ENCODE assay signal across 22 cellular contexts in genomic region chr7:18354108-18354507, GRCh38.
"Had no signal": no experiment of that assay in that cellular context is flagged by ENCODE, and none has a peak within 500 bp of the region (broad histone marks: within the 10 kb centered on the region; RNA-seq: fewer than 3 reads in every experiment).

No MANE protein-coding gene starts in this region.

- H3K4me3 Mint-ChIP-seq: activated CD4-positive, alpha-beta memory T cell treated with anti-CD3 and anti-CD28 coated beads for 36 hours; activated CD4-positive, alpha-beta T cell treated with anti-CD3 and anti-CD28 coated beads, Interleukin-2, amount 10 ng/mL, durations not matched to agents 24 days and 14 days; activated naive CD4-positive, alpha-beta T cell treated with anti-CD3 and anti-CD28 coated beads for 36 hours; activated naive CD8-positive, alpha-beta T cell treated with anti-CD3 and anti-CD28 coated beads for 36 hours; activated T-helper 1 cell treated with anti-CD3 and anti-CD28 coated beads, Interleukin-12 subunit alpha, Interleukin-12 subunit beta, Interleukin-2, Interleukin-4 antibody, amounts not matched to agents 30 ng/mL and 10 ng/mL and 1 ng/mL, durations not matched to agents 14 hours and 24 hours and 36 hours; nephron had no signal

- ATAC-seq: body of pancreas, left cardiac atrium, left ventricle myocardium superior, right cardiac atrium had no signal

- H3K9me3 Mint-ChIP-seq: activated CD4-positive, alpha-beta memory T cell treated with anti-CD3 and anti-CD28 coated beads for 36 hours; activated CD4-positive, alpha-beta T cell treated with anti-CD3 and anti-CD28 coated beads, Interleukin-2, amount 10 ng/mL, durations not matched to agents 24 days and 14 days; activated naive CD4-positive, alpha-beta T cell treated with anti-CD3 and anti-CD28 coated beads for 36 hours; activated naive CD8-positive, alpha-beta T cell treated with anti-CD3 and anti-CD28 coated beads for 36 hours; activated T-helper 1 cell treated with anti-CD3 and anti-CD28 coated beads, Interleukin-12 subunit alpha, Interleukin-12 subunit beta, Interleukin-2, Interleukin-4 antibody, amounts not matched to agents 30 ng/mL and 10 ng/mL and 1 ng/mL, durations not matched to agents 14 hours and 24 hours and 36 hours; nephron had no signal

- H3K9me3 ChIP-seq: adrenal gland, body of pancreas, tibial nerve had no signal

- H3K27me3 ChIP-seq: body of pancreas, tibial nerve had no signal

- H3K27ac ChIP-seq: adrenal gland, body of pancreas, tibial nerve had no signal

- H3K27ac Mint-ChIP-seq: activated CD4-positive, alpha-beta memory T cell treated with anti-CD3 and anti-CD28 coated beads for 36 hours; activated CD4-positive, alpha-beta T cell treated with anti-CD3 and anti-CD28 coated beads, Interleukin-2, amount 10 ng/mL, durations not matched to agents 24 days and 14 days; activated naive CD4-positive, alpha-beta T cell treated with anti-CD3 and anti-CD28 coated beads for 36 hours; activated naive CD8-positive, alpha-beta T cell treated with anti-CD3 and anti-CD28 coated beads for 36 hours; activated T-helper 1 cell treated with anti-CD3 and anti-CD28 coated beads, Interleukin-12 subunit alpha, Interleukin-12 subunit beta, Interleukin-2, Interleukin-4 antibody, amounts not matched to agents 30 ng/mL and 10 ng/mL and 1 ng/mL, durations not matched to agents 14 hours and 24 hours and 36 hours; nephron had no signal

- DNase-seq: activated CD4-positive, alpha-beta memory T cell treated with anti-CD3 and anti-CD28 coated beads for 36 hours; activated CD4-positive, alpha-beta T cell treated with anti-CD3 and anti-CD28 coated beads, Interleukin-2, amount 10 ng/mL, durations not matched to agents 24 days and 14 days; activated CD4-positive, CD25-positive, alpha-beta regulatory T cell treated with anti-CD3 and anti-CD28 coated beads, Interleukin-2, amount 50 U/mL, for 72 hours; activated CD8-positive, alpha-beta memory T cell treated with anti-CD3 and anti-CD28 coated beads, Interleukin-2, amount 50 U/mL, for 4 hours; activated effector memory CD4-positive, alpha-beta T cell treated with anti-CD3 and anti-CD28 coated beads, Interleukin-2, amount 50 U/mL, for 16 hours; activated naive CD4-positive, alpha-beta T cell treated with anti-CD3 and anti-CD28 coated beads for 36 hours; activated naive CD8-positive, alpha-beta T cell treated with anti-CD3 and anti-CD28 coated beads for 36 hours; activated T-cell treated with anti-CD3 and anti-CD28 coated beads, Interleukin-2, amount 50 U/mL, for 1 hour; adrenal gland; aorta; body of pancreas; effector CD8-positive, alpha-beta T cell; hippocampal formation; left cardiac atrium; left ventricle myocardium superior; posterior cingulate gyrus; right cardiac atrium; stimulated activated CD4-positive, alpha-beta T cell treated with anti-CD3 and anti-CD28 coated beads, Interleukin-2, amount 100 ng/mL, for 48 hours; stimulated activated naive CD4-positive, alpha-beta T cell treated with Interleukin-2 at 50 U/mL for 16 hours had no signal

- H3K4me3 ChIP-seq: adrenal gland, body of pancreas, tibial nerve had no signal

- H3K27me3 Mint-ChIP-seq: activated CD4-positive, alpha-beta memory T cell treated with anti-CD3 and anti-CD28 coated beads for 36 hours had no signal

- H3K4me1 ChIP-seq: body of pancreas had no signal

- H3K36me3 ChIP-seq: adrenal gland, tibial nerve had no signal

- H3K4me1 Mint-ChIP-seq: activated naive CD8-positive, alpha-beta T cell treated with anti-CD3 and anti-CD28 coated beads for 36 hours had no signal
